ENCODE assay signal across 20 cellular contexts in the genomic region with DNA sequence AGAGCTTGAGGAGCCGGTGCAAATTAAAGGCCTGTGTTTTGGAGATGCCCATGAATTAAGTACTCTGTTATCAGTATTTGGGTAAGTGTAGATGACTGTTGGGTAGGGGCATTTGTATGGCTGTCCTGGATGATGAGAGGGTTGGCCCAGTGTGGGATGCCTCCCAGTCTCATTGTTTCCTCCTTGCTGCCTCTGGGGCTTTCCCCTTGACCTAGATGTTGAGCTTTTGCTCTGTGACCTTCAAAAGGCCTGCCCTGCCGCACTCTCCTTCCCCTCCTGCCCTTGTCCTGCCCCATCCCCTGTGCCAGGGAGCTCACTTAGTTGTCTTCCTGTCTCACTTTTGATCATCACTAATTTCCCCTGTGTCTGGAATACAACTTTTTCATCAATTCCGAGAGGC. TPM values are rescaled to one million over a fixed set of nuclear protein-coding genes. Genes with fewer than 3 reads are reported as not detected.
DNase-seq lines count a peak whose midpoint lies in the region; ATAC-seq and TF ChIP-seq lines count a peak whose summit lies in the region.
"Had no signal": no experiment of that assay in that cellular context is flagged by ENCODE, and none has a peak within 500 bp of the region (broad histone marks: within the 10 kb centered on the region; RNA-seq: fewer than 3 reads in every experiment).

No MANE protein-coding gene starts in this region.

- no peak for TF ChIP-seq EP300 in SK-N-SH (IDR thresholded peaks at IDR 0.05; ENCODE audit: borderline replicate concordance in 1 of 2, low read depth in 1 of 2, low read length in 1 of 2)

- 74% methylated on average over 3 of the region's 3 CpGs for WGBS in SK-N-SH (ENCODE audit: low lambda C conversion rate)
- 97% methylated on average over 3 of the region's 3 CpGs for WGBS in mesenchymal stem cell

- no peak overlapping the region for H3K14ac ChIP-seq in mesenchymal stem cell (ENCODE audit: low read length in 2 of 2)

- TF ChIP-seq CTCF in SK-N-SH (IDR thresholded peaks at IDR 0.05), result no peak

- POLR2A ChIA-PET in SK-N-SH (lab: Yijun Ruan, JAX), result no interaction called here

- H2AK5ac ChIP-seq in mesenchymal stem cell (ENCODE audit: low read length, severe bottlenecking), result peak overlapping the region; percentile 73

- peak overlapping the region in 1 of 2 experiments; percentile 28 for H3K18ac ChIP-seq in mesenchymal stem cell (ENCODE audit: low read depth in 1 of 2, low read length in 2 of 2)

- no peak for ATAC-seq in SK-N-SH treated with all-trans-retinoic acid at 6 μM for 48 hours
- no peak for ATAC-seq in HG03439 (IDR thresholded peaks at IDR 0.05; ENCODE audit: unreplicated experiment)
- no peak for ATAC-seq in GM21576 (IDR thresholded peaks at IDR 0.05; ENCODE audit: unreplicated experiment)
- ATAC-seq: heart right ventricle, left ventricle myocardium superior had no signal

- H3K4ac ChIP-seq in mesenchymal stem cell (ENCODE audit: low read depth in 1 of 2, low read length in 2 of 2), result no peak overlapping the region

- no peak overlapping the region for H4K8ac ChIP-seq in mesenchymal stem cell (ENCODE audit: low read length)

- H3K27me3 ChIP-seq in SK-N-SH (ENCODE audit: insufficient read depth) (no peaks in the 10 kb centered on the region), mesenchymal stem cell (ENCODE audit: control insufficient read depth in 1 of 2, insufficient read depth in 1 of 2, low read length in 2 of 2) (no peaks in the 10 kb centered on the region)
- H3K27me3 ChIP-seq: heart right ventricle, neutrophil, tibial nerve had no signal

- H3K9me3 ChIP-seq in SK-N-SH (no peaks in the 10 kb centered on the region), mesenchymal stem cell (ENCODE audit: control insufficient read depth, low read length) (no peaks in the 10 kb centered on the region)
- H3K9me3 ChIP-seq: heart right ventricle, neutrophil, tibial nerve had no signal

- CTCF ChIA-PET in SK-N-SH (lab: Yijun Ruan, JAX), result interaction anchor here (1.1 kb wide), 1 partner anchor 10 kb away, joined by 4 read pairs; no protein-coding TSS in a partner anchor

- peak overlapping the region in 1 of 2 experiments; percentile 19 for H3K23ac ChIP-seq in mesenchymal stem cell (ENCODE audit: low read length in 2 of 2)

- H3K9ac ChIP-seq in SK-N-SH (no peak overlapping the region), mesenchymal stem cell (ENCODE audit: low read length) (no peak overlapping the region)

- peak overlapping the region; percentile 9 for H2BK15ac ChIP-seq in mesenchymal stem cell (ENCODE audit: low read depth, poor library complexity, severe bottlenecking)

- H3K79me1 ChIP-seq in mesenchymal stem cell (replicated peaks; ENCODE audit: low read length, poor library complexity, severe bottlenecking), result peaks cover 34% of the 10 kb centered on the region

- H3K4me2 ChIP-seq in SK-N-SH, result peak overlapping the region; percentile 56
- H3K4me2 ChIP-seq in mesenchymal stem cell (ENCODE audit: low read length, poor library complexity, severe bottlenecking), result no peak overlapping the region

- H3K4me1 ChIP-seq in SK-N-SH (ENCODE audit: control insufficient read depth in 1 of 2, insufficient read depth in 2 of 2, low read depth in 1 of 2, low read length in 1 of 2) (peaks cover 38 to 50% of the 10 kb centered on the region in 2 experiments), mesenchymal stem cell (ENCODE audit: control insufficient read depth, insufficient read depth, low read depth, low read length) (peaks cover 26% of the 10 kb centered on the region)

- no peak overlapping the region for H2BK120ac ChIP-seq in mesenchymal stem cell (ENCODE audit: low read depth, low read length)

- H3K4me3 ChIP-seq in SK-N-SH (ENCODE audit: low read depth in 2 of 2, low read length in 1 of 2) (no peak overlapping the region), mesenchymal stem cell (ENCODE audit: insufficient read depth in 1 of 2, low read depth in 1 of 2, low read length in 2 of 2) (no peak overlapping the region)
- H3K4me3 ChIP-seq: heart right ventricle, tibial nerve had no signal

- H2BK12ac ChIP-seq in mesenchymal stem cell (ENCODE audit: low read length in 2 of 2), result no peak overlapping the region

- TF ChIP-seq RAD21 in SK-N-SH (IDR thresholded peaks at IDR 0.05; ENCODE audit: low read length), result no peak

- peaks cover 99% of the 10 kb centered on the region for H3K79me2 ChIP-seq in SK-N-SH (ENCODE audit: insufficient read depth)

- H4K91ac ChIP-seq in mesenchymal stem cell (ENCODE audit: low read length), result no peak overlapping the region

- peaks cover 24% of the 10 kb centered on the region for H3F3A ChIP-seq in SK-N-SH (replicated peaks; ENCODE audit: insufficient read depth)

- peaks cover 0 to 3% of the 10 kb centered on the region in 2 experiments for H3K36me3 ChIP-seq in SK-N-SH (replicated peaks in 1 of 2; ENCODE audit: control insufficient read depth in 1 of 2, insufficient read depth in 2 of 2, low read length in 1 of 2)
- peaks cover 0 to 13% of the 10 kb centered on the region in 2 experiments for H3K36me3 ChIP-seq in mesenchymal stem cell (ENCODE audit: control insufficient read depth in 1 of 2, insufficient read depth in 2 of 2, low read depth in 1 of 2, low read length in 2 of 2)
- H3K36me3 ChIP-seq: neutrophil, tibial nerve, WERI-Rb-1 had no signal

- H2AFZ ChIP-seq in SK-N-SH (ENCODE audit: low read depth), result no peak overlapping the region
- no peak overlapping the region for H2AFZ ChIP-seq in mesenchymal stem cell (ENCODE audit: low read depth, low read length)

- peaks cover 36% of the 10 kb centered on the region for H4K20me1 ChIP-seq in SK-N-SH (ENCODE audit: insufficient read depth)

- H2BK5ac ChIP-seq in mesenchymal stem cell (ENCODE audit: low read depth, low read length, poor library complexity, severe bottlenecking), result no peak overlapping the region

- no peaks in the 10 kb centered on the region for H3K9me2 ChIP-seq in SK-N-SH

- H3K27ac ChIP-seq in SK-N-SH (ENCODE audit: low read depth in 2 of 2, low read length in 1 of 2), result peak overlapping the region in 1 of 2 experiments; percentile 73; a peak in 2 of 4 replicates
- no peak overlapping the region for H3K27ac ChIP-seq in mesenchymal stem cell (ENCODE audit: low read length, poor library complexity, severe bottlenecking)
- H3K27ac ChIP-seq: 22Rv1, heart right ventricle, neutrophil, WERI-Rb-1 had no signal

- DNase-seq in SK-N-SH (no peak), mesenchymal stem cell (no peak), NAMALWA (ENCODE audit: low spot score) (no peak)
- peak; percentile 48 for DNase-seq in stimulated activated CD4-positive, alpha-beta T cell treated with anti-CD3 and anti-CD28 coated beads, Interleukin-15, amount 100 ng/mL, for 24 hours
- no peak for DNase-seq in stimulated activated CD4-positive, alpha-beta T cell treated with anti-CD3 and anti-CD28 coated beads, Interleukin-4, amount 100 ng/mL, for 24 hours
- DNase-seq: activated CD8-positive, alpha-beta memory T cell treated with anti-CD3 and anti-CD28 coated beads, Interleukin-2, amount 50 U/mL, for 4 hours; cortex of kidney; heart right ventricle; immature natural killer cell; left ventricle myocardium superior; NCI-H1436; NCI-H524 treated with DMSO at 0.1 percent for 48 hours; SIG-M5; WERI-Rb-1 had no signal

TF ChIP-seq in SK-N-SH, 30 proteins besides CTCF, POLR2A, EP300 and RAD21:
- no peak for TF ChIP-seq GATA2 (CRISPR knock-in tag; IDR thresholded peaks at IDR 0.05)
- no peak for TF ChIP-seq SIN3A (IDR thresholded peaks at IDR 0.05; ENCODE audit: borderline replicate concordance, low read depth, low read length)
- no peak for TF ChIP-seq SMC3 (IDR thresholded peaks at IDR 0.05; ENCODE audit: low read depth, low read length)
- no peak for TF ChIP-seq RXRA (IDR thresholded peaks at IDR 0.05; ENCODE audit: borderline replicate concordance, low read depth)
- TF ChIP-seq FOSL2 (IDR thresholded peaks at IDR 0.05; ENCODE audit: borderline replicate concordance, low read depth), result no peak
- no peak for TF ChIP-seq ELF1 (IDR thresholded peaks at IDR 0.05)
- TF ChIP-seq NRF1 (IDR thresholded peaks at IDR 0.05; ENCODE audit: low read depth, low read length), result no peak
- TF ChIP-seq, protein P1, sequence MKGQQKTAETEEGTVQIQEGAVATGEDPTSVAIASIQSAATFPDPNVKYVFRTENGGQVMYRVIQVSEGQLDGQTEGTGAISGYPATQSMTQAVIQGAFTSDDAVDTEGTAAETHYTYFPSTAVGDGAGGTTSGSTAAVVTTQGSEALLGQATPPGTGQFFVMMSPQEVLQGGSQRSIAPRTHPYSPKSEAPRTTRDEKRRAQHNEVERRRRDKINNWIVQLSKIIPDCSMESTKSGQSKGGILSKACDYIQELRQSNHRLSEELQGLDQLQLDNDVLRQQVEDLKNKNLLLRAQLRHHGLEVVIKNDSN (IDR thresholded peaks at IDR 0.05; ENCODE audit: borderline replicate concordance, low read depth), result no peak
- TF ChIP-seq FOXJ3 (CRISPR knock-in tag; IDR thresholded peaks at IDR 0.05), result no peak

TF ChIP-seq in SK-N-SH treated with all-trans-retinoic acid at 6 μM for 48 hours, 23 proteins besides CTCF, POLR2A, EP300 and RAD21:
- TF ChIP-seq ZC3H10 (CRISPR knock-in tag; IDR thresholded peaks at IDR 0.05) (no peak), ZNF70 (CRISPR knock-in tag; IDR thresholded peaks at IDR 0.05) (no peak), ZFP30 (CRISPR knock-in tag; IDR thresholded peaks at IDR 0.05) (no peak), ESRRG (CRISPR knock-in tag; IDR thresholded peaks at IDR 0.05) (no peak), TCF4 (CRISPR knock-in tag; IDR thresholded peaks at IDR 0.05; ENCODE audit: borderline replicate concordance) (no peak), ZFP3 (CRISPR knock-in tag; IDR thresholded peaks at IDR 0.05) (no peak), CSDC2 (CRISPR knock-in tag; IDR thresholded peaks at IDR 0.05) (no peak), BACH2 (CRISPR knock-in tag; IDR thresholded peaks at IDR 0.05; ENCODE audit: borderline replicate concordance) (no peak)
- TF ChIP-seq, protein P2, sequence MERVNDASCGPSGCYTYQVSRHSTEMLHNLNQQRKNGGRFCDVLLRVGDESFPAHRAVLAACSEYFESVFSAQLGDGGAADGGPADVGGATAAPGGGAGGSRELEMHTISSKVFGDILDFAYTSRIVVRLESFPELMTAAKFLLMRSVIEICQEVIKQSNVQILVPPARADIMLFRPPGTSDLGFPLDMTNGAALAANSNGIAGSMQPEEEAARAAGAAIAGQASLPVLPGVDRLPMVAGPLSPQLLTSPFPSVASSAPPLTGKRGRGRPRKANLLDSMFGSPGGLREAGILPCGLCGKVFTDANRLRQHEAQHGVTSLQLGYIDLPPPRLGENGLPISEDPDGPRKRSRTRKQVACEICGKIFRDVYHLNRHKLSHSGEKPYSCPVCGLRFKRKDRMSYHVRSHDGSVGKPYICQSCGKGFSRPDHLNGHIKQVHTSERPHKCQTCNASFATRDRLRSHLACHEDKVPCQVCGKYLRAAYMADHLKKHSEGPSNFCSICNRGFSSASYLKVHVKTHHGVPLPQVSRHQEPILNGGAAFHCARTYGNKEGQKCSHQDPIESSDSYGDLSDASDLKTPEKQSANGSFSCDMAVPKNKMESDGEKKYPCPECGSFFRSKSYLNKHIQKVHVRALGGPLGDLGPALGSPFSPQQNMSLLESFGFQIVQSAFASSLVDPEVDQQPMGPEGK (CRISPR knock-in tag; IDR thresholded peaks at IDR 0.05; ENCODE audit: borderline replicate concordance), result no peak
TF ChIP-seq in SK-N-SH treated with all-trans-retinoic acid at 6 μM for 48 hours: peak in this region for 0.

RNA-seq across cellular contexts. Expression of a gene that starts 10.0 kb away (rescaled TPM):
- polyA plus RNA-seq in SK-N-SH (2012; rRNA removed), result 99.8 and 118 TPM in 2 replicates
- polyA plus RNA-seq in SK-N-SH (2012; cell fraction: cytosol; rRNA removed), result 81.8 and 111 TPM in 2 replicates
- 93.4 and 117 TPM in 2 replicates for polyA plus RNA-seq in SK-N-SH (2012; cell fraction: nucleus; rRNA removed)
- polyA plus RNA-seq in mesenchymal stem cell (2013, experiment 1 of 2), result 128 TPM
- 130 TPM for polyA plus RNA-seq in mesenchymal stem cell (2013, experiment 2 of 2)
